1 cellular context compared by ENCODE assay signal in genomic region chr1:109371271-109371739, GRCh38.
TF ChIP-seq lines count a peak whose summit lies in the region.

No MANE protein-coding gene starts in this region.

TF ChIP-seq in GM12878, 131 proteins besides CTCF, POLR2A, EP300 and RAD21:
- TF ChIP-seq RB1 (IDR thresholded peaks at IDR 0.05; ENCODE audit: borderline replicate concordance) = no peak
- no peak for TF ChIP-seq NR2C2 (IDR thresholded peaks at IDR 0.05; ENCODE audit: borderline replicate concordance, control insufficient read depth, insufficient read length, low read depth)
- TF ChIP-seq IRF5 (IDR thresholded peaks at IDR 0.05; ENCODE audit: borderline replicate concordance) = no peak
